ENCODE assay signal across 26 cellular contexts in the genomic region with DNA sequence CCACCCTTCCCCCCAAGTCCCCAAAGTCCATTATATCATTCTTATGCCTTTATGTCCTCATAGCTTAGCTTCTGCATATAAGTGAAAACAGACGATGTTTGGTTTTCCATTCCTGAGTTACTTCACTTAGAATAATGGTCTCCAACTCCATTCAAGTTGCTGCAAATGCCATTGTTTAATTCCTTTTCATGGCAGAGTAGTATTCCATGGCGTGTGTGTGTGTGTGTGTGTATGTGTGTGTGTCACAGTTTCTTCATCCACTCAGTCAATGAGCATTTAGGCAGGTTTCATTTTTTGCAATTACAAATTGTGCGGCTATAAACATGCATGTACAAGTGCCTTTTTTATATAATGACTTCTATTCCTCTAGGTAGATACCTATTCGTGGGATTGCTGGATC.
"Had no signal": no experiment of that assay in that cellular context is flagged by ENCODE, and none has a peak within 500 bp of the region (broad histone marks: within the 10 kb centered on the region; RNA-seq: fewer than 3 reads in every experiment).

No MANE protein-coding gene starts in this region.

- H3K27me3 ChIP-seq: stomach, suprapubic skin, testis, thyroid gland, tibial artery, tibial nerve, transverse colon, upper lobe of left lung, upper lobe of right lung, uterus, vagina had no signal

- H3K4me1 ChIP-seq: suprapubic skin, testis, thyroid gland, tibial artery, upper lobe of left lung, upper lobe of right lung, uterus had no signal

- DNase-seq: stimulated activated CD4-positive, alpha-beta T cell treated with anti-CD3 and anti-CD28 coated beads, Interleukin-2, amount 100 ng/mL, for 48 hours; stimulated activated CD4-positive, alpha-beta T cell treated with anti-CD3 and anti-CD28 coated beads, Interleukin-4, amount 100 ng/mL, for 24 hours; stimulated activated CD4-positive, alpha-beta T cell treated with anti-CD3 and anti-CD28 coated beads, Interleukin-4, amount 100 ng/mL, for 4 hours; stimulated activated CD8-positive, alpha-beta memory T cell treated with anti-CD3 and anti-CD28 coated beads, Interleukin-4, amount 100 ng/mL, for 48 hours; stimulated activated naive B cell treated with anti-CD40 and anti-IgM and Interleukin-4, amounts not matched to agents 10 μg/mL and 1 μg/mL and 100 μg/mL, for 72 hours; stimulated activated naive CD4-positive, alpha-beta T cell; stimulated activated naive CD4-positive, alpha-beta T cell treated with Interleukin-2 at 50 U/mL for 16 hours; stimulated activated naive CD8-positive, alpha-beta T cell treated with anti-CD3 and anti-CD28 coated beads, Interleukin-15, amount 100 ng/mL, for 72 hours; stimulated activated naive CD8-positive, alpha-beta T cell treated with anti-CD3 and anti-CD28 coated beads, Interleukin-15, Interleukin-2, amounts not matched to agents 100 U/mL and 50 U/mL, for 24 hours; stomach; substantia nigra; testis; thyroid gland; tibial artery; transverse colon; trophoblast cell; upper lobe of left lung; upper lobe of right lung; uterus had no signal

- H3K36me3 ChIP-seq: stomach, suprapubic skin, thoracic aorta, thyroid gland, tibial artery, tibial nerve, transverse colon, upper lobe of left lung, upper lobe of right lung, uterus, vagina had no signal

- H3K4me3 ChIP-seq: stomach, suprapubic skin, testis, thoracic aorta, thyroid gland, tibial artery, tibial nerve, transverse colon, upper lobe of left lung, upper lobe of right lung, uterus, vagina had no signal

- H3K27ac ChIP-seq: stomach, suprapubic skin, testis, thoracic aorta, thyroid gland, tibial artery, tibial nerve, transverse colon, upper lobe of left lung, upper lobe of right lung, uterus, vagina had no signal

- H3K9me3 ChIP-seq: suprapubic skin, testis, thoracic aorta, thyroid gland, tibial artery, transverse colon, upper lobe of left lung, upper lobe of right lung, uterus, vagina had no signal

- FAIRE-seq: urothelium cell line had no signal

- ATAC-seq: stimulated activated effector memory CD8-positive, alpha-beta T cell treated with anti-CD3 and anti-CD28 coated beads, Interleukin-12 subunit alpha, Interleukin-12 subunit beta, amount 100 ng/mL, for 72 hours; stimulated activated memory B cell treated with anti-CD40 and anti-IgM and Interleukin-4, amounts not matched to agents 10 μg/mL and 1 μg/mL and 100 μg/mL, for 72 hours; stimulated activated naive B cell treated with anti-CD40 and anti-IgM and Interleukin-4, amounts not matched to agents 10 μg/mL and 1 μg/mL and 100 μg/mL, for 72 hours; stimulated activated naive CD8-positive, alpha-beta T cell treated with anti-CD3 and anti-CD28 coated beads, Interleukin-15, amount 100 ng/mL, for 72 hours; stimulated activated naive CD8-positive, alpha-beta T cell treated with anti-CD3 and anti-CD28 coated beads, Interleukin-15, Interleukin-2, amounts not matched to agents 100 U/mL and 50 U/mL, for 24 hours; upper lobe of right lung had no signal
